In genomic region chr9:129891519-129891918, GRCh38 we compare ENCODE assay signal across 11 cellular contexts. TPM values are rescaled to one million over a fixed set of nuclear protein-coding genes. Genes with fewer than 3 reads are reported as not detected.
A peak's percentile ranks its signal among the peaks of the same experiment; 100 is the strongest.
DNase-seq lines count a peak whose midpoint lies in the region; ATAC-seq and TF ChIP-seq lines count a peak whose summit lies in the region.
"Had no signal": no experiment of that assay in that cellular context is flagged by ENCODE, and none has a peak within 500 bp of the region (broad histone marks: within the 10 kb centered on the region; RNA-seq: fewer than 3 reads in every experiment).

No MANE protein-coding gene starts in this region.

- H3K4me3 ChIP-seq in HL-60 (replicated peaks; ENCODE audit: insufficient read depth, low read length), result no peak overlapping the region
- H3K4me3 ChIP-seq in hepatocyte, result no peak overlapping the region
- H3K4me3 ChIP-seq: SJSA1 had no signal

- H3K79me2 ChIP-seq in hepatocyte, result no peaks in the 10 kb centered on the region

- POLR2A ChIA-PET in WTC11 (lab: Charles Lee), result interaction anchor here (0.6 kb wide), 1 partner anchor 16 kb away, joined by 6 read pairs; no protein-coding TSS in a partner anchor

- no peaks in the 10 kb centered on the region for H4K20me1 ChIP-seq in hepatocyte (ENCODE audit: insufficient read depth, poor library complexity, severe bottlenecking)

- H3K4me1 ChIP-seq in hepatocyte (ENCODE audit: insufficient read depth), result peaks cover 12% of the 10 kb centered on the region

- CTCF ChIA-PET in WTC11 (lab: Charles Lee), result no interaction called here

- H3K9me2 ChIP-seq in hepatocyte (replicated peaks; ENCODE audit: insufficient read depth), result no peaks in the 10 kb centered on the region

- DNase-seq in HL-60 (ENCODE audit: low read depth in 1 of 2, low spot score in 1 of 2), result no peak
- no peak for DNase-seq in WTC11 (ENCODE audit: low spot score)
- no peak for DNase-seq in hepatocyte (ENCODE audit: low spot score)
- no peak for DNase-seq in substantia nigra (lab: John Stamatoyannopoulos, UW)
- no peak for DNase-seq in glutamatergic neuron
- no peak for DNase-seq in stimulated activated CD4-positive, alpha-beta T cell treated with anti-CD3 and anti-CD28 coated beads, Interleukin-15, amount 100 ng/mL, for 24 hours
- DNase-seq: DMS79, NCI-H345 had no signal

- H3K27ac ChIP-seq in HL-60 (replicated peaks) (peak overlapping the region; percentile 94), hepatocyte (peak overlapping the region; percentile 4), substantia nigra (ENCODE audit: low read depth, low read length, poor library complexity, severe bottlenecking) (peak overlapping the region; percentile 60)
- H3K27ac ChIP-seq: SJSA1 had no signal

- H3K36me3 Mint-ChIP-seq in WTC11, result peaks cover 19% of the 10 kb centered on the region
- peaks cover 9% of the 10 kb centered on the region for H3K36me3 Mint-ChIP-seq in glutamatergic neuron (ENCODE audit: unreplicated experiment)

- H3K27me3 ChIP-seq in HL-60 (ENCODE audit: insufficient read depth, poor library complexity, severe bottlenecking), result no peaks in the 10 kb centered on the region
- no peaks in the 10 kb centered on the region for H3K27me3 ChIP-seq in hepatocyte
- H3K27me3 ChIP-seq: SJSA1 had no signal

- H3K9me3 Mint-ChIP-seq in WTC11 (no peaks in the 10 kb centered on the region), glutamatergic neuron (ENCODE audit: unreplicated experiment) (peaks cover 4% of the 10 kb centered on the region)

- H3K27me3 Mint-ChIP-seq in WTC11 (ENCODE audit: low read depth), result no peaks in the 10 kb centered on the region
- H3K27me3 Mint-ChIP-seq in glutamatergic neuron (ENCODE audit: unreplicated experiment), result peaks cover 5% of the 10 kb centered on the region

- WGBS in hepatocyte (ENCODE audit: low lambda C conversion rate, missing lambda C conversion rate), result 86% methylated on average over 3 of the region's 3 CpGs

- no peaks in the 10 kb centered on the region for H3K36me3 ChIP-seq in hepatocyte (replicated peaks; ENCODE audit: insufficient read depth, low read depth)

- no peak overlapping the region for H3K4me3 Mint-ChIP-seq in WTC11
- H3K4me3 Mint-ChIP-seq in glutamatergic neuron (ENCODE audit: unreplicated experiment), result no peak overlapping the region

- H3K4me1 Mint-ChIP-seq in WTC11, result peaks cover 48% of the 10 kb centered on the region
- H3K4me1 Mint-ChIP-seq in glutamatergic neuron (ENCODE audit: low read depth, unreplicated experiment), result peaks cover 26% of the 10 kb centered on the region

- H3K4me2 ChIP-seq in hepatocyte, result peak overlapping the region; percentile 9

- ATAC-seq in WTC11 (no peak), GM19455 (IDR thresholded peaks at IDR 0.05; ENCODE audit: unreplicated experiment) (no peak)
- ATAC-seq: sciatic nerve had no signal

- H2AFZ ChIP-seq in hepatocyte, result no peak overlapping the region

- TF ChIP-seq CTCF in HL-60 (IDR thresholded peaks at IDR 0.05; ENCODE audit: insufficient read depth, low read length) (no peak), WTC11 (IDR thresholded peaks at IDR 0.05) (no peak), hepatocyte (IDR thresholded peaks at IDR 0.05; ENCODE audit: poor library complexity) (no peak), glutamatergic neuron (IDR thresholded peaks at IDR 0.05; ENCODE audit: partially characterized antibody, unreplicated experiment) (no peak)

- no peaks in the 10 kb centered on the region for H3K9me3 ChIP-seq in hepatocyte (ENCODE audit: low read depth)
- H3K9me3 ChIP-seq: SJSA1 had no signal

- peak overlapping the region; percentile 94 for H3K27ac Mint-ChIP-seq in WTC11
- H3K27ac Mint-ChIP-seq in glutamatergic neuron (ENCODE audit: unreplicated experiment), result no peak overlapping the region

TF ChIP-seq in WTC11, 78 proteins besides CTCF, POLR2A, EP300 and RAD21:
- TF ChIP-seq ARID4B (CRISPR knock-in tag; IDR thresholded peaks at IDR 0.05; ENCODE audit: borderline replicate concordance), result no peak
- no peak for TF ChIP-seq JAZF1 (CRISPR knock-in tag; IDR thresholded peaks at IDR 0.05)
- no peak for TF ChIP-seq MLX (CRISPR knock-in tag; IDR thresholded peaks at IDR 0.05)
- no peak for TF ChIP-seq STAT6 (CRISPR knock-in tag; conservative IDR thresholded peaks at IDR 0.05; ENCODE audit: low read depth)
- no peak for TF ChIP-seq ZNF263 (CRISPR knock-in tag; IDR thresholded peaks at IDR 0.05; ENCODE audit: low read depth)
- TF ChIP-seq RELA (CRISPR knock-in tag; IDR thresholded peaks at IDR 0.05; ENCODE audit: borderline replicate concordance), result no peak
- TF ChIP-seq HMGA2 (CRISPR knock-in tag; IDR thresholded peaks at IDR 0.05), result no peak
- no peak for TF ChIP-seq ZNF121 (CRISPR knock-in tag; IDR thresholded peaks at IDR 0.05)

RNA-seq across cellular contexts. Expression of gene USP20, which starts 56.3 kb away (rescaled TPM):
- total RNA-seq in WTC11 (2021), result 23.7 to 29.3 TPM (median 24.0 TPM) in 3 replicates
- 10.6 and 11.2 TPM in 2 replicates for total RNA-seq in hepatocyte
- polyA plus RNA-seq in hepatocyte, result 25.3 and 29.0 TPM in 2 replicates
- 93.5 TPM for total RNA-seq in glutamatergic neuron (ENCODE audit: unreplicated experiment)

RNA-seq across cellular contexts. Expression of gene C9orf78, which starts 56.4 kb away (rescaled TPM):
- total RNA-seq in WTC11 (2021) (34.1 to 36.8 TPM (median 36.4 TPM) in 3 replicates), hepatocyte (43.8 and 48.3 TPM in 2 replicates), glutamatergic neuron (ENCODE audit: unreplicated experiment) (46.1 TPM)
- polyA plus RNA-seq in hepatocyte, result 47.9 and 48.6 TPM in 2 replicates

Comparison
In these comparisons a context has a peak if more than half of its experiments do, and no peak if none do; other contexts are left out.
1. H3K27ac ChIP-seq: peak in every context shown above with its lines; median percentile 94 in HL-60; 60 in substantia nigra; 4 in hepatocyte.